20 cellular contexts compared by ENCODE assay signal in the genomic region with DNA sequence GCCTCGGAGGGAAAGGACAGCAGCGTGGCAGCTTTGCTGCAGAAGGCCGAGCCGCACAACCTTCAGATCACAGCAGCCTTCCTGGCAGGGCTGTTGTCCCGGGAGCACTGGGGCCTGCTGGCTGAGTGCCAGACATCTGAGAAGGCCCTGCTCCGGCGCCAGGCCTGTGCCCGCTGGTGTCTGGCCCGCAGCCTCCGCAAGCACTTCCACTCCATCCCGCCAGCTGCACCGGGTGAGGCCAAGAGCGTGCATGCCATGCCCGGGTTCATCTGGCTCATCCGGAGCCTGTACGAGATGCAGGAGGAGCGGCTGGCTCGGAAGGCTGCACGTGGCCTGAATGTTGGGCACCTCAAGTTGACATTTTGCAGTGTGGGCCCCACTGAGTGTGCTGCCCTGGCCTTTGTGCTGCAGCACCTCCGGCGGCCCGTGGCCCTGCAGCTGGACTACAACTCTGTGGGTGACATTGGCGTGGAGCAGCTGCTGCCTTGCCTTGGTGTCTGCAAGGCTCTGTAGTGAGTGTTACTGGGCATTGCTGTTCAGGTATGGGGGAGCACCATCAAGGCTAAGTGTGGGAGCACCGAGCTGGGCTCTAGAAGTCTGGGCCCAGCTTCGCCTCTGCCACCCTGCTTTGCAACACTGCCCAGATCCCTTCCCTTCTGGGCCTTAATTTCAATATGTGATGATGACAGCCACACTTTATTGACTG. TPM values are rescaled to one million over a fixed set of nuclear protein-coding genes. Genes with fewer than 3 reads are reported as not detected.
DNase-seq lines count a peak whose midpoint lies in the region; ATAC-seq and TF ChIP-seq lines count a peak whose summit lies in the region.
"Had no signal": no experiment of that assay in that cellular context is flagged by ENCODE, and none has a peak within 500 bp of the region (broad histone marks: within the 10 kb centered on the region; RNA-seq: fewer than 3 reads in every experiment).

No MANE protein-coding gene starts in this region.

- DNase-seq in DMS 273 (lab: John Stamatoyannopoulos, UW; ENCODE audit: unreplicated experiment) = peak; percentile 96
- DNase-seq in NCI-H446 (lab: John Stamatoyannopoulos, UW) = peak; percentile 17 to 85
- peak; percentile 66 to 96 (median 74) for DNase-seq in posterior cingulate gyrus
- no peak for DNase-seq in osteocyte (ENCODE audit: extremely low spot score, unreplicated experiment)
- DNase-seq in effector CD4-positive, alpha-beta T cell = no peak
- no peak for DNase-seq in NCI-H748 treated with DMSO at 0.1 percent for 48 hours (lab: John Stamatoyannopoulos, UW)
- DNase-seq: activated CD4-positive, alpha-beta T cell treated with anti-CD3 and anti-CD28 coated beads, Interleukin-2, amount 50 U/mL, for 1 hour; activated effector memory CD4-positive, alpha-beta T cell treated with Interleukin-2 at 50 U/mL for 16 hours; NCI-H1105 treated with DMSO at 0.1 percent for 48 hours; stimulated activated CD4-positive, alpha-beta T cell treated with anti-CD3 and anti-CD28 coated beads, Interleukin-4, amount 100 ng/mL, for 1 hour; stimulated activated naive CD4-positive, alpha-beta T cell had no signal

- no peak overlapping the region for H3K27ac Mint-ChIP-seq in osteocyte (ENCODE audit: unreplicated experiment)
- H3K27ac Mint-ChIP-seq: B cell; T-helper 1 cell treated with Interleukin-12 subunit alpha and Interleukin-12 subunit beta and Interleukin-4 antibody, amounts not matched to agents 30 μg/mL and 1 μg/mL, for 36 hours had no signal

- WGBS in gastroesophageal sphincter (ENCODE audit: low coverage in 1 of 2), 2 donors = 100% methylated on average over 1 of the region's 25 CpGs; no CpG with 5 or more reads in 1 of the 2 donors

- H3K27me3 Mint-ChIP-seq in osteocyte (ENCODE audit: unreplicated experiment) = no peaks in the 10 kb centered on the region
- H3K27me3 Mint-ChIP-seq: B cell had no signal

- H3K27ac ChIP-seq in gastroesophageal sphincter = peak overlapping the region in 2 of 4 donors; percentile 22 to 48
- H3K27ac ChIP-seq: parathyroid adenoma had no signal

- no peaks in the 10 kb centered on the region for H3K9me3 Mint-ChIP-seq in osteocyte (ENCODE audit: unreplicated experiment)
- H3K9me3 Mint-ChIP-seq: T-helper 1 cell treated with Interleukin-12 subunit alpha and Interleukin-12 subunit beta and Interleukin-4 antibody, amounts not matched to agents 30 μg/mL and 1 μg/mL, for 36 hours had no signal

- intact Hi-C loops in posterior cingulate gyrus (cut with DNase I) = no loop called here

- TF ChIP-seq CTCF in gastroesophageal sphincter (IDR thresholded peaks at IDR 0.05) = no peak
- TF ChIP-seq CTCF in osteocyte (IDR thresholded peaks at IDR 0.05) = no peak

- TF ChIP-seq POLR2A in gastroesophageal sphincter (IDR thresholded peaks at IDR 0.05) = no peak

- no peaks in the 10 kb centered on the region for H3K36me3 Mint-ChIP-seq in osteocyte (ENCODE audit: unreplicated experiment)
- H3K36me3 Mint-ChIP-seq: brain had no signal

- no peak overlapping the region for H3K4me3 ChIP-seq in gastroesophageal sphincter
- H3K4me3 ChIP-seq: lung had no signal

- ATAC-seq in gastroesophageal sphincter (peak; percentile 13), GM18870 (IDR thresholded peaks at IDR 0.05; ENCODE audit: unreplicated experiment) (no peak)
- ATAC-seq: HCT116 had no signal

- no peaks in the 10 kb centered on the region for H3K4me1 Mint-ChIP-seq in osteocyte (ENCODE audit: unreplicated experiment)

- peaks cover 0 to 3% of the 10 kb centered on the region in 2 donors for H3K36me3 ChIP-seq in gastroesophageal sphincter

- H3K4me3 Mint-ChIP-seq in osteocyte (ENCODE audit: unreplicated experiment) = no peak overlapping the region
- H3K4me3 Mint-ChIP-seq: B cell; brain; T-helper 1 cell treated with Interleukin-12 subunit alpha and Interleukin-12 subunit beta and Interleukin-4 antibody, amounts not matched to agents 30 μg/mL and 1 μg/mL, for 36 hours had no signal

- no peaks in the 10 kb centered on the region for H3K27me3 ChIP-seq in gastroesophageal sphincter

- no peaks in the 10 kb centered on the region for H3K9me3 ChIP-seq in gastroesophageal sphincter

- peaks cover 0 to 17% (median 0%) of the 10 kb centered on the region in 3 donors for H3K4me1 ChIP-seq in gastroesophageal sphincter
- H3K4me1 ChIP-seq: parathyroid adenoma had no signal

- TF ChIP-seq EP300 in gastroesophageal sphincter (IDR thresholded peaks at IDR 0.05) = no peak

RNA-seq across cellular contexts. Expression of a gene that starts 18.6 kb away (rescaled TPM):
- total RNA-seq in gastroesophageal sphincter (1 to 10 TPM in 3 of 4 donors, under 1 TPM in 1; 0.82 to 5.9 (median 3.5) TPM), osteocyte (not detected in 2 replicates)
- total RNA-seq: OCI-LY7 had no signal

RNA-seq across cellular contexts. Expression of a gene that starts 29.9 kb away (rescaled TPM):
- total RNA-seq in gastroesophageal sphincter = 10 to 100 TPM; 39.2 to 82.5 (median 53.2) TPM
- total RNA-seq in osteocyte = 26.7 and 27.8 TPM in 2 replicates

RNA-seq across cellular contexts. Expression of a gene that starts 30.9 kb away (rescaled TPM):
- total RNA-seq in gastroesophageal sphincter (1 to 10 TPM in 3 of 4 donors, under 1 TPM in 1; 0.84 to 1.8 (median 1.0) TPM), osteocyte (not detected in 2 replicates)

Comparison
In these comparisons a context has a peak if more than half of its experiments do, and no peak if none do; other contexts are left out.
1. DNase-seq: peak in DMS 273 (single experiment), NCI-H446 (2 of 2) and posterior cingulate gyrus (10 of 10); none in osteocyte (single experiment), effector CD4-positive, alpha-beta T cell (single experiment) and NCI-H748 treated with DMSO at 0.1 percent for 48 hours (single experiment).